24 cellular contexts compared by ENCODE assay signal in genomic region chr4:76954489-76954888, GRCh38. TPM values are rescaled to one million over a fixed set of nuclear protein-coding genes. Genes with fewer than 3 reads are reported as not detected.
A peak's percentile ranks its signal among the peaks of the same experiment; 100 is the strongest.
DNase-seq lines count a peak whose midpoint lies in the region; ATAC-seq, FAIRE-seq and TF ChIP-seq lines count a peak whose summit lies in the region.
"Had no signal": no experiment of that assay in that cellular context is flagged by ENCODE, and none has a peak within 500 bp of the region (broad histone marks: within the 10 kb centered on the region; RNA-seq: fewer than 3 reads in every experiment).

No MANE protein-coding gene starts in this region.

- no peaks in the 10 kb centered on the region for H3K9me3 Mint-ChIP-seq in activated CD4-positive, alpha-beta memory T cell treated with anti-CD3 and anti-CD28 coated beads, Interleukin-2, amount 10 ng/mL, durations not matched to agents 7 days and 5 days

- CTCF ChIA-PET in activated CD4-positive, alpha-beta memory T cell treated with anti-CD3 and anti-CD28 coated beads, Interleukin-2, amount 10 ng/mL, durations not matched to agents 7 days and 5 days (lab: Charles Lee), result no interaction called here

- H3K27me3 Mint-ChIP-seq in activated CD4-positive, alpha-beta memory T cell treated with anti-CD3 and anti-CD28 coated beads, Interleukin-2, amount 10 ng/mL, durations not matched to agents 7 days and 5 days, result peaks cover 26% of the 10 kb centered on the region

- intact Hi-C loops in left ventricle myocardium inferior (cut with micrococcal nuclease) (no loop called here), Right ventricle myocardium superior (cut with DNase I) (loop anchor here (10.0 kb wide), 1 partner anchor 50 kb away; no protein-coding TSS in a partner anchor)

- H3K36me3 Mint-ChIP-seq in activated CD4-positive, alpha-beta memory T cell treated with anti-CD3 and anti-CD28 coated beads, Interleukin-2, amount 10 ng/mL, durations not matched to agents 7 days and 5 days (ENCODE audit: low read depth), result peaks cover 2% of the 10 kb centered on the region
- H3K36me3 Mint-ChIP-seq: CD4-positive, CD25-positive, alpha-beta regulatory T cell had no signal

- no peak for ATAC-seq in Right ventricle myocardium superior (ENCODE audit: poor library complexity)
- ATAC-seq: HCT116, left ventricle myocardium superior, PC-3 had no signal

- no peaks in the 10 kb centered on the region for H3K36me3 ChIP-seq in left ventricle myocardium inferior
- H3K36me3 ChIP-seq: adrenal gland, vagina had no signal

- H3K27ac Mint-ChIP-seq in activated CD4-positive, alpha-beta memory T cell treated with anti-CD3 and anti-CD28 coated beads, Interleukin-2, amount 10 ng/mL, durations not matched to agents 7 days and 5 days, result no peak overlapping the region

- H3K9me3 ChIP-seq in left ventricle myocardium inferior (replicated peaks), result no peaks in the 10 kb centered on the region
- H3K9me3 ChIP-seq: adrenal gland, vagina had no signal

- peaks cover 15% of the 10 kb centered on the region for H3K4me1 Mint-ChIP-seq in activated CD4-positive, alpha-beta memory T cell treated with anti-CD3 and anti-CD28 coated beads, Interleukin-2, amount 10 ng/mL, durations not matched to agents 7 days and 5 days

- POLR2A ChIA-PET in activated CD4-positive, alpha-beta memory T cell treated with anti-CD3 and anti-CD28 coated beads, Interleukin-2, amount 10 ng/mL, durations not matched to agents 7 days and 5 days (lab: Charles Lee), result interaction anchor here (0.6 kb wide), 1 partner anchor 1272 kb away, joined by 3 read pairs; no protein-coding TSS in a partner anchor

- H3K4me3 ChIP-seq in left ventricle myocardium inferior, result no peak overlapping the region
- H3K4me3 ChIP-seq: adrenal gland, vagina had no signal

- no peak for TF ChIP-seq CTCF in left ventricle myocardium inferior (IDR thresholded peaks at IDR 0.05; ENCODE audit: borderline replicate concordance)

- no peaks in the 10 kb centered on the region for H3K27me3 ChIP-seq in left ventricle myocardium inferior (ENCODE audit: low read depth)
- H3K27me3 ChIP-seq: adrenal gland, vagina had no signal

- DNase-seq in left ventricle myocardium inferior (no peak), Right ventricle myocardium superior (no peak), cerebellar cortex (ENCODE audit: low spot score) (peak; percentile 79), lung microvascular endothelial cell (ENCODE audit: low read depth in 2 of 2) (peak; percentile 20 to 62), RCC 7860 (ENCODE audit: low spot score) (no peak), DMS53 treated with DMSO at 0.1 percent for 48 hours (lab: John Stamatoyannopoulos, UW; ENCODE audit: unreplicated experiment) (no peak), LoVo (ENCODE audit: low spot score) (no peak)
- DNase-seq in activated CD4-positive, alpha-beta memory T cell treated with anti-CD3 and anti-CD28 coated beads, Interleukin-2, amount 10 ng/mL, durations not matched to agents 7 days and 5 days, result no peak
- DNase-seq: activated CD4-positive, alpha-beta T cell treated with anti-CD3 and anti-CD28 coated beads, Interleukin-2, amount 50 U/mL, for 4 hours; activated gamma-delta T cell treated with Interleukin-2 at 50 U/mL for 16 hours; adrenal gland; CD4-positive, CD25-positive, alpha-beta regulatory T cell; central memory CD4-positive, alpha-beta T cell; effector CD8-positive, alpha-beta T cell; left ventricle myocardium superior; NCI-H1436; NCI-H774; PC-3; stimulated activated CD4-positive, alpha-beta T cell treated with anti-CD3 and anti-CD28 coated beads, Interleukin-15, amount 100 ng/mL, for 24 hours; T-helper 2 cell had no signal

- no peak overlapping the region for H3K4me3 Mint-ChIP-seq in activated CD4-positive, alpha-beta memory T cell treated with anti-CD3 and anti-CD28 coated beads, Interleukin-2, amount 10 ng/mL, durations not matched to agents 7 days and 5 days

- H3K27ac ChIP-seq in left ventricle myocardium inferior (replicated peaks), result peak overlapping the region; percentile 56
- H3K27ac ChIP-seq: adrenal gland, vagina had no signal

- peaks cover 72% of the 10 kb centered on the region for H3K4me1 ChIP-seq in left ventricle myocardium inferior

- FAIRE-seq in RCC 7860 (lab: Jason Lieb, UNC), result no peak
- FAIRE-seq: HTR-8/SVneo had no signal

RNA-seq across cellular contexts. Expression of gene SEPTIN11, which starts 4.9 kb away (rescaled TPM):
- total RNA-seq in left ventricle myocardium inferior (30.1 TPM), Right ventricle myocardium superior (25.4 TPM), lung microvascular endothelial cell (107 and 161 TPM in 2 replicates)
- 10 to 100 TPM; 21.4 to 23.3 TPM for total RNA-seq in activated CD4-positive, alpha-beta memory T cell treated with anti-CD3 and anti-CD28 coated beads, Interleukin-2, amount 10 ng/mL, durations not matched to agents 7 days and 5 days

RNA-seq across cellular contexts. Expression of gene SOWAHB, which starts 56.5 kb away (rescaled TPM):
- total RNA-seq in left ventricle myocardium inferior, result not detected
- not detected for total RNA-seq in Right ventricle myocardium superior
- total RNA-seq in lung microvascular endothelial cell, result not detected in 2 replicates
- total RNA-seq in activated CD4-positive, alpha-beta memory T cell treated with anti-CD3 and anti-CD28 coated beads, Interleukin-2, amount 10 ng/mL, durations not matched to agents 7 days and 5 days, result not detected
- total RNA-seq: CD4-positive, CD25-positive, alpha-beta regulatory T cell; left ventricle myocardium superior; M059J had no signal

Comparison
In these comparisons a context has a peak if more than half of its experiments do, and no peak if none do; other contexts are left out.
1. DNase-seq: peak in cerebellar cortex (single experiment) and lung microvascular endothelial cell (2 of 2); none in left ventricle myocardium inferior (single experiment), Right ventricle myocardium superior (single experiment), RCC 7860 (single experiment), activated CD4-positive, alpha-beta memory T cell treated with anti-CD3 and anti-CD28 coated beads, Interleukin-2, amount 10 ng/mL, durations not matched to agents 7 days and 5 days (single experiment), DMS53 treated with DMSO at 0.1 percent for 48 hours (single experiment) and LoVo (single experiment).